22 cellular contexts compared by ENCODE assay signal in genomic region chr12:72277415-72277814, GRCh38. TPM values are rescaled to one million over a fixed set of nuclear protein-coding genes. Genes with fewer than 3 reads are reported as not detected.
DNase-seq lines count a peak whose midpoint lies in the region; ATAC-seq and TF ChIP-seq lines count a peak whose summit lies in the region.
"Had no signal": no experiment of that assay in that cellular context is flagged by ENCODE, and none has a peak within 500 bp of the region (broad histone marks: within the 10 kb centered on the region; RNA-seq: fewer than 3 reads in every experiment).

No MANE protein-coding gene starts in this region.

- H3K27ac ChIP-seq in AG04450 (ENCODE audit: low read depth, low read length) (no peak overlapping the region), mammary epithelial cell (ENCODE audit: insufficient read depth, low read depth, low read length) (no peak overlapping the region)
- H3K27ac ChIP-seq: esophagus squamous epithelium, neutrophil, transverse colon had no signal

- in situ Hi-C loops in mammary epithelial cell (cut with MboI; ENCODE audit: low sequenced_read_pairs in 2 of 2) = no loop called here

- peak overlapping the region; percentile 94 for H3K27ac Mint-ChIP-seq in HFFc6
- no peak overlapping the region for H3K27ac Mint-ChIP-seq in CD14-positive monocyte
- H3K27ac Mint-ChIP-seq: activated naive CD8-positive, alpha-beta T cell treated with anti-CD3 and anti-CD28 coated beads, Interleukin-2, amount 10 ng/mL, durations not matched to agents 7 days and 5 days; T-helper 2 cell treated with Interferon-gamma antibody and Interleukin-4, amounts not matched to agents 5 μg/mL and 100 μg/mL, for 36 hours had no signal

- H3K9me3 Mint-ChIP-seq in HFFc6 (no peaks in the 10 kb centered on the region), CD14-positive monocyte (peaks cover 0 to 15% (median 10%) of the 10 kb centered on the region in 7 donors)
- H3K9me3 Mint-ChIP-seq: activated naive CD8-positive, alpha-beta T cell treated with anti-CD3 and anti-CD28 coated beads, Interleukin-2, amount 10 ng/mL, durations not matched to agents 7 days and 5 days; central memory CD8-positive, alpha-beta T cell; T-helper 2 cell treated with Interferon-gamma antibody and Interleukin-4, amounts not matched to agents 5 μg/mL and 100 μg/mL, for 36 hours had no signal

- H3K27me3 Mint-ChIP-seq in HFFc6 (ENCODE audit: insufficient read depth) (no peaks in the 10 kb centered on the region; the same call in none of the 2 replicates), CD14-positive monocyte (ENCODE audit: low read depth in 3 of 3) (peaks cover 22 to 50% (median 29%) of the 10 kb centered on the region in 3 donors)

- TF ChIP-seq CTCF in AG04450 (IDR thresholded peaks at IDR 0.05; ENCODE audit: low read depth, low read length) (no peak), HFFc6 (IDR thresholded peaks at IDR 0.05) (no peak), mammary epithelial cell (conservative IDR thresholded peaks at IDR 0.05 in 1 of 2, IDR thresholded peaks at IDR 0.05 in 1 of 2; ENCODE audit: extremely low read depth in 1 of 2, insufficient read depth in 1 of 2, low read depth in 1 of 2, low read length in 2 of 2) (no peak), CD14-positive monocyte (IDR thresholded peaks at IDR 0.05) (no peak)

- CTCF ChIA-PET in AG04450 (lab: Charles Lee) = interaction anchor here (1.2 kb wide), 1 partner anchor 13 kb away, joined by 3 read pairs; no protein-coding TSS in a partner anchor
- CTCF ChIA-PET in mammary epithelial cell (lab: Charles Lee; ENCODE audit: low non-redundant PET) = no interaction called here

- peaks cover 31% of the 10 kb centered on the region for H3K4me1 ChIP-seq in mammary epithelial cell (ENCODE audit: insufficient read depth, low read length)

- H3K36me3 ChIP-seq in mammary epithelial cell (ENCODE audit: insufficient read depth, low read length) = no peaks in the 10 kb centered on the region
- H3K36me3 ChIP-seq: esophagus squamous epithelium, HAP-1, neutrophil, transverse colon had no signal

- peak overlapping the region; percentile 62 for H2AFZ ChIP-seq in mammary epithelial cell (ENCODE audit: low read depth, low read length)

- no TSS peak for BruUV-seq in mammary epithelial cell (replicated peaks; lab: Mats Ljungman, UMichigan)

- peaks cover 64% of the 10 kb centered on the region for H3K79me2 ChIP-seq in mammary epithelial cell (ENCODE audit: insufficient read depth, low read length)

- POLR2A ChIA-PET in AG04450 (lab: Yijun Ruan, JAX) = interaction anchor here (1.0 to 1.8 kb wide), 2 partner anchors 18 to 49 kb away, joined by 3 to 8 read pairs; no protein-coding TSS in a partner anchor

- no peak overlapping the region for H3K9ac ChIP-seq in mammary epithelial cell (ENCODE audit: insufficient read depth, low read length)

- ATAC-seq in GM19324 (IDR thresholded peaks at IDR 0.05; ENCODE audit: low FRiP score, unreplicated experiment) = no peak
- ATAC-seq: activated CD4-positive, CD25-positive, alpha-beta regulatory T cell treated with anti-CD3 and anti-CD28 coated beads, Interleukin-2, amount 50 U/mL, for 24 hours had no signal

- no peaks in the 10 kb centered on the region for H3K27me3 ChIP-seq in AG04450 (ENCODE audit: control insufficient read depth, insufficient read depth, low read length)
- no peaks in the 10 kb centered on the region for H3K27me3 ChIP-seq in mammary epithelial cell (ENCODE audit: insufficient read depth, low read length)

- H3K4me3 Mint-ChIP-seq in HFFc6 (peak overlapping the region; percentile 98), CD14-positive monocyte (no peak overlapping the region)
- H3K4me3 Mint-ChIP-seq: activated naive CD8-positive, alpha-beta T cell treated with anti-CD3 and anti-CD28 coated beads, Interleukin-2, amount 10 ng/mL, durations not matched to agents 7 days and 5 days; central memory CD8-positive, alpha-beta T cell; T-helper 2 cell treated with Interferon-gamma antibody and Interleukin-4, amounts not matched to agents 5 μg/mL and 100 μg/mL, for 36 hours had no signal

- dilution Hi-C loops in mammary epithelial cell (cut with HindIII; ENCODE audit: low sequenced_read_pairs) = no loop called here

- peaks cover 17% of the 10 kb centered on the region for H3K36me3 Mint-ChIP-seq in HFFc6 (ENCODE audit: low read depth)
- peaks cover 0 to 4% of the 10 kb centered on the region in 2 donors for H3K36me3 Mint-ChIP-seq in CD14-positive monocyte
- H3K36me3 Mint-ChIP-seq: activated naive CD8-positive, alpha-beta T cell treated with anti-CD3 and anti-CD28 coated beads, Interleukin-2, amount 10 ng/mL, durations not matched to agents 7 days and 5 days had no signal

- H3K4me2 ChIP-seq in mammary epithelial cell (ENCODE audit: insufficient read depth, low read depth, low read length) = peak overlapping the region; percentile 48

- H3K9me3 ChIP-seq in AG04450 (ENCODE audit: control insufficient read depth, insufficient read depth, low read length) (no peaks in the 10 kb centered on the region), mammary epithelial cell (replicated peaks; ENCODE audit: insufficient read depth, low read length) (no peaks in the 10 kb centered on the region)
- H3K9me3 ChIP-seq: esophagus squamous epithelium, HAP-1, neutrophil, transverse colon had no signal

- 31% methylated on average over 2 of the region's 2 CpGs for WGBS in mammary epithelial cell (ENCODE audit: low coverage, missing lambda C conversion rate)

- no peaks in the 10 kb centered on the region for H4K20me1 ChIP-seq in mammary epithelial cell (ENCODE audit: insufficient read depth, low read length)

- H3K4me1 Mint-ChIP-seq in HFFc6 (ENCODE audit: low read depth) (peaks cover 77% of the 10 kb centered on the region), CD14-positive monocyte (peaks cover 36% of the 10 kb centered on the region)
- H3K4me1 Mint-ChIP-seq: activated naive CD8-positive, alpha-beta T cell treated with anti-CD3 and anti-CD28 coated beads, Interleukin-2, amount 10 ng/mL, durations not matched to agents 7 days and 5 days; central memory CD8-positive, alpha-beta T cell had no signal

- H3K4me3 ChIP-seq in AG04450 (ENCODE audit: low read depth, low read length) (peak overlapping the region; percentile 94), mammary epithelial cell (replicated peaks in 1 of 3; ENCODE audit: insufficient read depth in 1 of 3, low read depth in 2 of 3, low read length in 3 of 3) (peak overlapping the region in 1 of 3 experiments; percentile 9)
- H3K4me3 ChIP-seq: esophagus squamous epithelium, HAP-1, transverse colon had no signal

- DNase-seq in AG04450 (ENCODE audit: low read depth, low spot score) (no peak), HFFc6 (peak; percentile 39), mammary epithelial cell (no peak), kidney tubule cell (ENCODE audit: low spot score) (peak; percentile 56), CD14-positive monocyte (ENCODE audit: low spot score) (no peak), AG20443 (ENCODE audit: low spot score) (no peak), midbrain (lab: John Stamatoyannopoulos, UW) (no peak)
- DNase-seq: ACHN; activated naive CD8-positive, alpha-beta T cell treated with anti-CD3 and anti-CD28 coated beads, Interleukin-2, amount 10 ng/mL, durations not matched to agents 7 days and 5 days; effector CD8-positive, alpha-beta T cell; esophagus squamous epithelium; GDM1; MV-4-11; OCI-M1; stimulated activated naive CD4-positive, alpha-beta T cell; transverse colon had no signal

- intact Hi-C loops in mammary epithelial cell (cut with micrococcal nuclease) (no loop called here), CD14-positive monocyte (cut with micrococcal nuclease) (no loop called here)

RNA-seq across cellular contexts. Expression of gene TRHDE, which starts 5.2 kb away (rescaled TPM):
- polyA plus RNA-seq in AG04450 (2011; rRNA removed) = 71.1 and 90.7 TPM in 2 replicates
- 88.5 and 155 TPM in 2 replicates for polyA minus RNA-seq in AG04450 (2011; rRNA and poly(A)+ RNA removed)
- total RNA-seq in HFFc6 (2021; fragmentation: NEBNext Ultra II Directional; extraction: Animal tissue kit (Norgen Biotek cat#: 25700)) = 100 to 1,000 TPM in 2 of 6 experiments, 10 to 100 TPM in 4; 65.7 to 106 (median 93.3) TPM
- total RNA-seq in mammary epithelial cell = 1 to 10 TPM in 1 of 2 donors, under 1 TPM in 1; 0.17 to 5.2 TPM
- 3.9 TPM for polyA plus RNA-seq in mammary epithelial cell
- 10.2 TPM for polyA minus RNA-seq in mammary epithelial cell
- not detected for polyA plus RNA-seq in CD14-positive monocyte
- total RNA-seq: activated naive CD8-positive, alpha-beta T cell treated with anti-CD3 and anti-CD28 coated beads, Interleukin-2, amount 10 ng/mL, durations not matched to agents 7 days and 5 days had no signal

Comparison
In these comparisons a context has a peak if more than half of its experiments do, and no peak if none do; other contexts are left out.
1. DNase-seq: peak in HFFc6 (single experiment) and kidney tubule cell (single experiment); none in AG04450 (single experiment), mammary epithelial cell (single experiment), CD14-positive monocyte (single experiment), AG20443 (single experiment) and midbrain (single experiment).
2. RNA of gene TRHDE, which starts 5.2 kb away (polyA plus RNA-seq): 71.1 to 90.7 TPM in AG04450; 3.9 TPM in mammary epithelial cell (single experiment) and not detected in CD14-positive monocyte; every median in the first group is over 10 times any median in the second.